ENCODE assay signal across 8 cellular contexts in genomic region chr9:95128177-95128524, GRCh38.
"Had no signal": no experiment of that assay in that cellular context is flagged by ENCODE, and none has a peak within 500 bp of the region (broad histone marks: within the 10 kb centered on the region; RNA-seq: fewer than 3 reads in every experiment).

No MANE protein-coding gene starts in this region.

- H3K27me3 ChIP-seq: colonic mucosa, pancreas, right atrium auricular region, spleen, suprapubic skin had no signal

- H3K36me3 ChIP-seq: colonic mucosa, lower lobe of right lung, pancreas, right atrium auricular region, suprapubic skin had no signal

- H3K4me1 ChIP-seq: colonic mucosa had no signal

- H3K4me3 ChIP-seq: colonic mucosa had no signal

- FAIRE-seq: frontal cortex, pancreas had no signal

- H3K9me3 ChIP-seq: colonic mucosa, lower lobe of right lung, pancreas, right atrium auricular region, spleen, suprapubic skin had no signal

- H3K27ac ChIP-seq: colonic mucosa, epithelial cell of prostate, lower lobe of right lung, pancreas, spleen had no signal
